33 cellular contexts compared by ENCODE assay signal in genomic region chr15:72189250-72189902, GRCh38.
"Had no signal": no experiment of that assay in that cellular context is flagged by ENCODE, and none has a peak within 500 bp of the region (broad histone marks: within the 10 kb centered on the region; RNA-seq: fewer than 3 reads in every experiment).

No MANE protein-coding gene starts in this region.

- H3K27me3 ChIP-seq: body of pancreas, breast epithelium had no signal

- H3K27ac ChIP-seq: adrenal gland, body of pancreas, brain microvascular endothelial cell, breast epithelium, VCaP had no signal

- H3K36me3 ChIP-seq: adrenal gland, brain microvascular endothelial cell, breast epithelium had no signal

- H3K4me3 ChIP-seq: adrenal gland, body of pancreas, breast epithelium had no signal

- H3K9me3 ChIP-seq: adrenal gland, body of pancreas, breast epithelium had no signal

- DNase-seq: activated B cell treated with CpG ODN at 0.5 μM for 24 hours; activated CD4-positive, alpha-beta memory T cell treated with anti-CD3 and anti-CD28 coated beads for 36 hours; activated CD4-positive, alpha-beta T cell treated with anti-CD3 and anti-CD28 coated beads for 4 hours; activated CD4-positive, alpha-beta T cell treated with anti-CD3 and anti-CD28 coated beads, Interleukin-2, amount 10 ng/mL, durations not matched to agents 24 days and 14 days; activated CD4-positive, alpha-beta T cell treated with anti-CD3 and anti-CD28 coated beads, Interleukin-2, amount 50 U/mL, for 1 hour; activated CD4-positive, alpha-beta T cell treated with anti-CD3 and anti-CD28 coated beads, Interleukin-2, amount 50 U/mL, for 4 hours; activated CD4-positive, CD25-positive, alpha-beta regulatory T cell treated with anti-CD3 and anti-CD28 coated beads, Interleukin-2, amount 50 U/mL, for 72 hours; activated CD8-positive, alpha-beta memory T cell treated with anti-CD3 and anti-CD28 coated beads, Interleukin-2, amount 50 U/mL, for 4 hours; activated CD8-positive, alpha-beta T cell treated with anti-CD3 and anti-CD28 coated beads for 36 hours; activated effector memory CD4-positive, alpha-beta T cell treated with anti-CD3 and anti-CD28 coated beads, Interleukin-2, amount 50 U/mL, for 16 hours; activated gamma-delta T cell treated with Interleukin-2 at 50 U/mL for 16 hours; activated naive CD4-positive, alpha-beta T cell; activated naive CD4-positive, alpha-beta T cell treated with anti-CD3 and anti-CD28 coated beads for 36 hours; activated naive CD4-positive, alpha-beta T cell treated with anti-CD3 and anti-CD28 coated beads, Interleukin-2, amount 50 U/mL, for 16 hours; activated naive CD8-positive, alpha-beta T cell treated with anti-CD3 and anti-CD28 coated beads for 36 hours; activated T-cell treated with anti-CD3 and anti-CD28 coated beads for 4 hours; activated T-cell treated with anti-CD3 and anti-CD28 coated beads, Interleukin-2, amount 50 U/mL, for 1 hour; activated T-cell treated with anti-CD3 and anti-CD28 coated beads, Interleukin-2, amount 50 U/mL, for 4 hours; activated T-cell treated with anti-CD3 and anti-CD28 coated beads, Interleukin-2, amount 50 U/mL, for 72 hours; adrenal gland; amniotic stem cell; aorta; body of pancreas; brain microvascular endothelial cell; cerebellar nuclear complex; T-helper 1 cell; T-helper 2 cell; T-helper 9 cell had no signal

- H3K4me1 ChIP-seq: breast epithelium had no signal

- ATAC-seq: activated CD8-positive, alpha-beta T cell treated with anti-CD3 and anti-CD28 coated beads for 36 hours; activated T-cell treated with anti-CD3 and anti-CD28 coated beads, Interleukin-2, amount 50 U/mL, for 4 hours; activated T-cell treated with anti-CD3 and anti-CD28 coated beads, Interleukin-2, amount 50 U/mL, for 72 hours; activated T-helper 17 cell treated with anti-CD3 and anti-CD28 coated beads, Interleukin-2, amount 50 U/mL, for 72 hours; body of pancreas had no signal

- FAIRE-seq: astrocyte, TTC549 had no signal
